Comparison of ENCODE assay signal across 1 cellular context in the genomic region with DNA sequence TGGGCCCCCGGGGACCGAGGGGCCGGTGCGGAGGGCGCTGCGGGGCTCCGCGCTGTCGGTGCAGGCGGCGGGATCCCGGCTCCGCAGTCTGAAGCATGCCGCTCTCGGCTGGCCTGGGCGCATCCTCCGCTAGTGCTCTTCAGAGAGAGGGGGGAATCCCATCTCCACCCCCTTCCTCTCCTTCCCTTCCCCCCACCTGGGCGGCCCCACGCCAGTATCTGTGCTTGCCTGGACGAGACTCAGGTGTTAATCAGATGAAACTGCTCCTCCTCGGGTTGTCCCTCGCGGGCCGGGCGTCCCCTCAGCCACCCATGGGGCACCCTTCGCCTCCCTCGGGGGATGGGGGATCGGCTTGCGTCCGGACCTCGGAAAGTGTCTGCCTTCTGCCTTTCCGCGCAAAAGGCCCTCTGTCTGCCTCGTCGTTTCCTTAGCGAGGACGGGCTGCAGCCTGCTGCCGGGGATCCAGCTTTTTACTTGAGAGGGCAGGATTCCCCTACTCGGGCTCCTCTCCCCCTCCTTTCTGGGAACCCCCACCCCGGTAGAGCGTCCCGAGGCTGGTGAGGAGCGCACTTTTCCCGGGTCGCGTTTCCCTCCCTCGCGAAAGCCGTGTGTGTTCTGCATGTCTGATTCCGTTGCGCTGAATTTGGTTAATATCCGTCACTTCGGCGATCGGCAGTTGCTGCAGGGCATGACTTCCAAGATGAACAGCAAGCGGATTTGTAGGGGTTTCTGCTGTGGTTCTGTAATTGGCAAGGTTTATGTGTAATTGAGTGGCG.
TF ChIP-seq lines count a peak whose summit lies in the region.

No MANE protein-coding gene starts in this region.

TF ChIP-seq in liver, 16 proteins besides CTCF, POLR2A, EP300 and RAD21:
- TF ChIP-seq HNF4A (conservative IDR thresholded peaks at IDR 0.05) (no peak), FOXA2 (IDR thresholded peaks at IDR 0.05) (no peak), RXRA (IDR thresholded peaks at IDR 0.05) (no peak), ZBTB33 (IDR thresholded peaks at IDR 0.05) (no peak), NR2F2 (IDR thresholded peaks at IDR 0.05) (no peak), JUND (IDR thresholded peaks at IDR 0.05) (no peak), REST (IDR thresholded peaks at IDR 0.05) (no peak), SP1 (IDR thresholded peaks at IDR 0.05) (no peak), TAF1 (conservative IDR thresholded peaks at IDR 0.05) (no peak), GABPA (IDR thresholded peaks at IDR 0.05 in 1 of 2, conservative IDR thresholded peaks at IDR 0.05 in 1 of 2) (no peak), EGR1 (IDR thresholded peaks at IDR 0.05; ENCODE audit: low read depth in 2 of 2) (no peak), YY1 (IDR thresholded peaks at IDR 0.05) (no peak), FOXA1 (IDR thresholded peaks at IDR 0.05) (no peak)
- TF ChIP-seq, protein P1, sequence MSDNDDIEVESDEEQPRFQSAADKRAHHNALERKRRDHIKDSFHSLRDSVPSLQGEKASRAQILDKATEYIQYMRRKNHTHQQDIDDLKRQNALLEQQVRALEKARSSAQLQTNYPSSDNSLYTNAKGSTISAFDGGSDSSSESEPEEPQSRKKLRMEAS (IDR thresholded peaks at IDR 0.05): no peak
- TF ChIP-seq, protein P2, sequence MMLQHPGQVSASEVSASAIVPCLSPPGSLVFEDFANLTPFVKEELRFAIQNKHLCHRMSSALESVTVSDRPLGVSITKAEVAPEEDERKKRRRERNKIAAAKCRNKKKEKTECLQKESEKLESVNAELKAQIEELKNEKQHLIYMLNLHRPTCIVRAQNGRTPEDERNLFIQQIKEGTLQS (IDR thresholded peaks at IDR 0.05): no peak
TF ChIP-seq in liver: peak in this region for 0.
